ENCODE assay signal across 1 cellular context in the genomic region with DNA sequence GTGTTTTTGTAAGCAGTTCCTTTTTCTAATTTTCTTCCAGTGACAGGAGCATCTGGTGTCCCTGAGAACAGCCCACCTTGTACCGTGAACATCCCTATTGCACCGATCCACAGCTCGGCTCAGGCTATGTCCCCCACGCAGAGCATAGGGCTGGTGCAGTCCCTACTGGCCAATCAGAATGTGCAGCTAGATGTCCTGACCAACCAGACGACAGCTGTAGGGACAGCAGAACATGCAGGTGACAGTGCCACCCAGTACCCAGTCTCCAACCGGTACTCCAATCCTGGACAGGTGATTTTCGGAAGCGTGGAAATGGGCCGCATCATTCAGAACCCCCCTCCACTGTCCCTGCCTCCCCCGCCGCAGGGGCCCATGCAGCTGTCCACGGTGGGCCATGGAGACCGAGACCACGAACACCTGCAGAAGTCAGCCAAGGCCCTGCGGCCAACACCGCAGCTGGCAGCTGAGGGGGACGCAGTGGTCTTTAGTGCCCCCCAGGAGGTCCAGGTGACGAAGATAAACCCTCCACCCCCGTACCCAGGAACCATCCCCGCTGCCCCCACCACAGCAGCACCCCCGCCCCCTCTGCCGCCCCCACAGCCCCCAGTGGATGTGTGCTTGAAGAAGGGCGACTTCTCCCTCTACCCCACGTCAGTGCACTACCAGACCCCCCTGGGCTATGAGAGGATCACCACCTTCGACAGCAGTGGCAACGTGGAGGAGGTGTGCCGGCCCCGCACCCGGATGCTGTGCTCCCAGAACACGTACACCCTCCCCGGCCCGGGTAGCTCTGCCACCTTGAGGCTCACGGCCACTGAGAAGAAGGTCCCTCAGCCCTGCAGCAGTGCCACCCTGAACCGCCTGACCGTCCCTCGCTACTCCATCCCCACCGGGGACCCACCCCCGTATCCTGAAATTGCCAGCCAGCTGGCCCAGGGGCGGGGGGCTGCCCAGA.
A peak's percentile ranks its signal among the peaks of the same experiment; 100 is the strongest.
TF ChIP-seq lines count a peak whose summit lies in the region.

No MANE protein-coding gene starts in this region.

TF ChIP-seq in K562, 482 proteins besides CTCF, POLR2A, EP300 and RAD21:
- no peak for TF ChIP-seq ZNF121 (CRISPR knock-in tag; conservative IDR thresholded peaks at IDR 0.05)
- no peak for TF ChIP-seq XRCC3 (IDR thresholded peaks at IDR 0.05)
- 0 out of 2 replicates have a peak, but pooled peaks have one; percentile 36 for TF ChIP-seq POLR2G (IDR thresholded peaks at IDR 0.05; ENCODE audit: low read depth, low read length)
- no peak for TF ChIP-seq ELF2 (CRISPR knock-in tag; IDR thresholded peaks at IDR 0.05)
